8 cellular contexts compared by ENCODE assay signal in genomic region chr6:37137201-37137880, GRCh38. TPM values are rescaled to one million over a fixed set of nuclear protein-coding genes. Genes with fewer than 3 reads are reported as not detected.
A peak's percentile ranks its signal among the peaks of the same experiment; 100 is the strongest.
DNase-seq lines count a peak whose midpoint lies in the region; ATAC-seq and TF ChIP-seq lines count a peak whose summit lies in the region.

No MANE protein-coding gene starts in this region.

- H3K9me3 ChIP-seq in SK-N-MC (ENCODE audit: low read depth, low read length) = no peaks in the 10 kb centered on the region
- no peaks in the 10 kb centered on the region for H3K9me3 ChIP-seq in colonic mucosa
- no peaks in the 10 kb centered on the region for H3K9me3 ChIP-seq in tibial nerve
- H3K9me3 ChIP-seq in testis = no peaks in the 10 kb centered on the region

- H3K4me1 Mint-ChIP-seq in memory B cell = peaks cover 10% of the 10 kb centered on the region

- TF ChIP-seq POLR2A in tibial nerve (IDR thresholded peaks at IDR 0.05) = no peak
- no peak for TF ChIP-seq POLR2A in testis (IDR thresholded peaks at IDR 0.05)

- H3K36me3 ChIP-seq in SK-N-MC (ENCODE audit: insufficient read depth, low read length) = no peaks in the 10 kb centered on the region
- no peaks in the 10 kb centered on the region for H3K36me3 ChIP-seq in colonic mucosa
- H3K36me3 ChIP-seq in tibial nerve = no peaks in the 10 kb centered on the region
- no peaks in the 10 kb centered on the region for H3K36me3 ChIP-seq in testis (ENCODE audit: low read depth, missing control alignments)

- H3K4me3 ChIP-seq in SK-N-MC (peak overlapping the region; percentile 94), colonic mucosa (no peak overlapping the region), tibial nerve (no peak overlapping the region), testis (no peak overlapping the region)

- H3K27ac ChIP-seq in SK-N-MC (peak overlapping the region; percentile 99), colonic mucosa (peak overlapping the region; percentile 90), tibial nerve (peak overlapping the region in 2 of 4 donors; percentile 10 to 32), testis (no peak overlapping the region)

- H3K27ac Mint-ChIP-seq in memory B cell = peak overlapping the region; percentile 76

- H3K4me3 Mint-ChIP-seq in memory B cell = peak overlapping the region; percentile 5

- TF ChIP-seq CTCF in colonic mucosa (IDR thresholded peaks at IDR 0.05) (no peak), tibial nerve (IDR thresholded peaks at IDR 0.05) (no peak), testis (IDR thresholded peaks at IDR 0.05) (no peak)

- H3K9ac ChIP-seq in SK-N-MC (ENCODE audit: insufficient read length) (peak overlapping the region; percentile 91), colonic mucosa (ENCODE audit: low read depth in 2 of 2, low read length in 2 of 2) (no peak overlapping the region)

- intact Hi-C loops in colonic mucosa (cut with DNase I) (no loop called here), testis (cut with DNase I; ENCODE audit: low total_unique reads) (no loop called here)

- WGBS in tibial nerve, 2 donors = 37% methylated on average over 18 of the region's 18 CpGs
- WGBS in testis, 2 donors = 51 to 54% methylated on average over 18 of the region's 18 CpGs

- peak; percentile 63 for DNase-seq in SK-N-MC (ENCODE audit: low read depth, low spot score)
- peak; percentile 30 for DNase-seq in colonic mucosa
- no peak for DNase-seq in memory B cell (ENCODE audit: low spot score in 2 of 2)
- peak; percentile 93 for DNase-seq in stromal cell of bone marrow (ENCODE audit: low read depth)
- DNase-seq in tibial nerve (ENCODE audit: low spot score in 2 of 2) = no peak
- DNase-seq in DMS153 (lab: John Stamatoyannopoulos, UW) = no peak
- no peak for DNase-seq in testis

- H3K9me3 Mint-ChIP-seq in memory B cell = no peaks in the 10 kb centered on the region

- H3K4me1 ChIP-seq in colonic mucosa (peaks cover 18% of the 10 kb centered on the region), tibial nerve (peaks cover 0 to 28% (median 6%) of the 10 kb centered on the region in 4 donors), testis (peaks cover 4% of the 10 kb centered on the region)

- H3K36me3 Mint-ChIP-seq in memory B cell = no peaks in the 10 kb centered on the region

- no peak for TF ChIP-seq EP300 in tibial nerve (IDR thresholded peaks at IDR 0.05)

- no peaks in the 10 kb centered on the region for H3K27me3 ChIP-seq in colonic mucosa
- no peaks in the 10 kb centered on the region for H3K27me3 ChIP-seq in tibial nerve
- no peaks in the 10 kb centered on the region for H3K27me3 ChIP-seq in testis

- peaks cover 2% of the 10 kb centered on the region for H3K27me3 Mint-ChIP-seq in memory B cell

- ATAC-seq in GM21786 (IDR thresholded peaks at IDR 0.05; ENCODE audit: unreplicated experiment) (peak; percentile 53), memory B cell (ENCODE audit: low read depth) (peak; percentile 80)

RNA-seq across cellular contexts. Expression of gene PIM1, which starts 32.6 kb away (rescaled TPM):
- 10 to 100 TPM; 15.6 to 26.2 TPM for total RNA-seq in colonic mucosa
- total RNA-seq in tibial nerve = 10 to 100 TPM in 1 of 4 donors, 1 to 10 TPM in 3; 2.8 to 22.8 (median 6.6) TPM
- total RNA-seq in testis = 10 to 100 TPM; 20.4 to 30.8 TPM
- 28.0 TPM for polyA plus RNA-seq in testis (ENCODE audit: insufficient read depth, low read depth, low replicate concordance)

Comparison
In these comparisons a context has a peak if more than half of its experiments do, and no peak if none do; other contexts are left out.
1. DNase-seq: peak in SK-N-MC (single experiment), colonic mucosa (single experiment) and stromal cell of bone marrow (single experiment); none in memory B cell (0 of 2), tibial nerve (0 of 2), DMS153 (single experiment) and testis (single experiment).
2. H3K27ac ChIP-seq: peak in SK-N-MC (single experiment) and colonic mucosa (single experiment); none in testis (0 of 2).